ENCODE assay signal across 14 cellular contexts in genomic region chr7:149420006-149420405, GRCh38.
"Had no signal": no experiment of that assay in that cellular context is flagged by ENCODE, and none has a peak within 500 bp of the region (broad histone marks: within the 10 kb centered on the region; RNA-seq: fewer than 3 reads in every experiment).

No MANE protein-coding gene starts in this region.

- DNase-seq: activated B cell treated with CpG ODN at 0.5 μM for 24 hours; activated CD4-positive, alpha-beta T cell treated with anti-CD3 and anti-CD28 coated beads, Interleukin-2, amount 50 U/mL, for 1 hour; activated CD8-positive, alpha-beta memory T cell treated with anti-CD3 and anti-CD28 coated beads for 24 hours; activated naive CD4-positive, alpha-beta T cell treated with anti-CD3 and anti-CD28 coated beads for 36 hours; amygdala; body of pancreas; caudate nucleus; islet precursor cell; left lung; stimulated activated CD4-positive, alpha-beta T cell treated with anti-CD3 and anti-CD28 coated beads, Interleukin-2, amount 100 ng/mL, for 48 hours; stimulated activated naive B cell treated with anti-CD40 and anti-IgM and Interleukin-4, amounts not matched to agents 10 μg/mL and 1 μg/mL and 100 μg/mL, for 72 hours; T-cell; thyroid gland had no signal

- H3K9me3 Mint-ChIP-seq: activated B cell treated with CpG ODN at 0.5 μM for 24 hours; activated naive CD4-positive, alpha-beta T cell treated with anti-CD3 and anti-CD28 coated beads for 36 hours; T-cell had no signal

- H3K36me3 ChIP-seq: left lung, thyroid gland had no signal

- H3K4me3 ChIP-seq: body of pancreas, left lung, SK-N-MC, thyroid gland had no signal

- H3K27ac ChIP-seq: body of pancreas, left lung, SK-N-MC, thyroid gland had no signal

- H3K36me3 Mint-ChIP-seq: T-cell had no signal

- H3K4me3 Mint-ChIP-seq: activated B cell treated with CpG ODN at 0.5 μM for 24 hours; activated naive CD4-positive, alpha-beta T cell treated with anti-CD3 and anti-CD28 coated beads for 36 hours; stimulated activated naive B cell treated with anti-CD40 and anti-IgM and Interleukin-4, amounts not matched to agents 10 μg/mL and 1 μg/mL and 100 μg/mL, for 72 hours had no signal

- ATAC-seq: body of pancreas; left lung; stimulated activated naive B cell treated with anti-CD40 and anti-IgM and Interleukin-4, amounts not matched to agents 10 μg/mL and 1 μg/mL and 100 μg/mL, for 72 hours; T-cell had no signal

- H3K9me3 ChIP-seq: body of pancreas, left lung, thyroid gland had no signal

- H3K27ac Mint-ChIP-seq: activated B cell treated with CpG ODN at 0.5 μM for 24 hours; activated naive CD4-positive, alpha-beta T cell treated with anti-CD3 and anti-CD28 coated beads for 36 hours had no signal

- H3K27me3 ChIP-seq: body of pancreas, thyroid gland had no signal
